ENCODE assay signal across 32 cellular contexts in genomic region chr10:25616903-25617592, GRCh38.
"Had no signal": no experiment of that assay in that cellular context is flagged by ENCODE, and none has a peak within 500 bp of the region (broad histone marks: within the 10 kb centered on the region; RNA-seq: fewer than 3 reads in every experiment).

No MANE protein-coding gene starts in this region.

- H3K27me3 Mint-ChIP-seq: naive thymus-derived CD4-positive, alpha-beta T cell; progenitor cell of endocrine pancreas; stimulated activated memory B cell treated with anti-CD40 and anti-IgM and Interleukin-4, amounts not matched to agents 10 μg/mL and 1 μg/mL and 100 μg/mL, for 72 hours; type B pancreatic cell had no signal

- H3K9me3 Mint-ChIP-seq: stimulated activated naive CD8-positive, alpha-beta T cell treated with anti-CD3 and anti-CD28 coated beads, Interleukin-15, amount 100 ng/mL, for 72 hours; type B pancreatic cell had no signal

- DNase-seq: naive thymus-derived CD4-positive, alpha-beta T cell; natural killer cell; nucleus accumbens; ovary; posterior cingulate gyrus; right cardiac atrium; right lobe of liver; sigmoid colon; spleen; stimulated activated CD4-positive, alpha-beta T cell treated with anti-CD3 and anti-CD28 coated beads, Interleukin-12 subunit alpha, Interleukin-12 subunit beta, amount 100 ng/mL, for 4 hours; stimulated activated CD4-positive, alpha-beta T cell treated with anti-CD3 and anti-CD28 coated beads, Interleukin-1b, Interleukin-23, amount 100 ng/mL, for 48 hours; stimulated activated CD4-positive, alpha-beta T cell treated with anti-CD3 and anti-CD28 coated beads, Interleukin-4, amount 100 ng/mL, for 1 hour; stimulated activated CD4-positive, alpha-beta T cell treated with anti-CD3 and anti-CD28 coated beads, Interleukin-4, amount 100 ng/mL, for 4 hours; stimulated activated CD8-positive, alpha-beta memory T cell treated with anti-CD3 and anti-CD28 coated beads, Interleukin-4, amount 100 ng/mL, for 48 hours; stimulated activated naive CD4-positive, alpha-beta T cell; stimulated activated naive CD8-positive, alpha-beta T cell treated with anti-CD3 and anti-CD28 coated beads, Interleukin-15, amount 100 ng/mL, for 72 hours; stimulated activated naive CD8-positive, alpha-beta T cell treated with anti-CD3 and anti-CD28 coated beads, Interleukin-15, Interleukin-2, amounts not matched to agents 100 U/mL and 50 U/mL, for 24 hours; substantia nigra; testis; tibial artery; transverse colon; upper lobe of right lung; uterus had no signal

- H3K27ac ChIP-seq: neutrophil, ovary, parathyroid adenoma, right lobe of liver, sigmoid colon, skin epidermis, spleen, suprapubic skin, testis, tibial artery, transverse colon, upper lobe of right lung, uterus had no signal

- H3K4me3 ChIP-seq: ovary, right lobe of liver, sigmoid colon, skin epidermis, smooth muscle cell, spleen, suprapubic skin, testis, tibial artery, transverse colon, upper lobe of right lung, uterus had no signal

- H3K36me3 Mint-ChIP-seq: naive thymus-derived CD4-positive, alpha-beta T cell; natural killer cell; stimulated activated memory B cell treated with anti-CD40 and anti-IgM and Interleukin-4, amounts not matched to agents 10 μg/mL and 1 μg/mL and 100 μg/mL, for 72 hours; type B pancreatic cell had no signal

- H3K36me3 ChIP-seq: neutrophil, ovary, right lobe of liver, sigmoid colon, spleen, suprapubic skin, tibial artery, transverse colon, upper lobe of right lung, uterus had no signal

- ATAC-seq: naive thymus-derived CD4-positive, alpha-beta T cell; natural killer cell; right cardiac atrium; right lobe of liver; stimulated activated memory B cell treated with anti-CD40 and anti-IgM and Interleukin-4, amounts not matched to agents 10 μg/mL and 1 μg/mL and 100 μg/mL, for 72 hours; stimulated activated naive CD8-positive, alpha-beta T cell treated with anti-CD3 and anti-CD28 coated beads, Interleukin-15, amount 100 ng/mL, for 72 hours; stimulated activated naive CD8-positive, alpha-beta T cell treated with anti-CD3 and anti-CD28 coated beads, Interleukin-15, Interleukin-2, amounts not matched to agents 100 U/mL and 50 U/mL, for 24 hours; upper lobe of right lung had no signal

- H3K4me2 ChIP-seq: smooth muscle cell had no signal

- H3K9me3 ChIP-seq: neutrophil, ovary, right lobe of liver, sigmoid colon, suprapubic skin, testis, tibial artery, transverse colon, upper lobe of right lung, uterus had no signal

- H3K79me2 ChIP-seq: parathyroid adenoma had no signal

- H3K27ac Mint-ChIP-seq: naive thymus-derived CD4-positive, alpha-beta T cell; natural killer cell; progenitor cell of endocrine pancreas; stimulated activated memory B cell treated with anti-CD40 and anti-IgM and Interleukin-4, amounts not matched to agents 10 μg/mL and 1 μg/mL and 100 μg/mL, for 72 hours; stimulated activated naive CD8-positive, alpha-beta T cell treated with anti-CD3 and anti-CD28 coated beads, Interleukin-15, amount 100 ng/mL, for 72 hours; type B pancreatic cell had no signal

- H3K4me3 Mint-ChIP-seq: naive thymus-derived CD4-positive, alpha-beta T cell; natural killer cell; nephron; stimulated activated memory B cell treated with anti-CD40 and anti-IgM and Interleukin-4, amounts not matched to agents 10 μg/mL and 1 μg/mL and 100 μg/mL, for 72 hours; stimulated activated naive CD8-positive, alpha-beta T cell treated with anti-CD3 and anti-CD28 coated beads, Interleukin-15, amount 100 ng/mL, for 72 hours; type B pancreatic cell had no signal

- H2AFZ ChIP-seq: parathyroid adenoma had no signal

- H3K27me3 ChIP-seq: neutrophil, ovary, right lobe of liver, sigmoid colon, spleen, suprapubic skin, testis, tibial artery, transverse colon, upper lobe of right lung, uterus had no signal

- H3K4me1 ChIP-seq: right lobe of liver, sigmoid colon, spleen, suprapubic skin, testis, tibial artery, transverse colon, upper lobe of right lung, uterus had no signal

- H3K4me1 Mint-ChIP-seq: naive thymus-derived CD4-positive, alpha-beta T cell; natural killer cell; stimulated activated memory B cell treated with anti-CD40 and anti-IgM and Interleukin-4, amounts not matched to agents 10 μg/mL and 1 μg/mL and 100 μg/mL, for 72 hours; stimulated activated naive CD8-positive, alpha-beta T cell treated with anti-CD3 and anti-CD28 coated beads, Interleukin-15, amount 100 ng/mL, for 72 hours had no signal

- H3K9ac ChIP-seq: parathyroid adenoma had no signal
